Comparison of ENCODE assay signal across 30 cellular contexts in genomic region chr2:188634656-188635055, GRCh38.
"Had no signal": no experiment of that assay in that cellular context is flagged by ENCODE, and none has a peak within 500 bp of the region (broad histone marks: within the 10 kb centered on the region; RNA-seq: fewer than 3 reads in every experiment).

No MANE protein-coding gene starts in this region.

- H3K36me3 ChIP-seq: esophagus muscularis mucosa, gastrocnemius medialis, heart left ventricle had no signal

- H3K4me3 ChIP-seq: body of pancreas, esophagus muscularis mucosa, gastrocnemius medialis, heart left ventricle had no signal

- H3K9me3 ChIP-seq: body of pancreas, esophagus muscularis mucosa, gastrocnemius medialis, heart left ventricle had no signal

- DNase-seq: activated CD4-positive, alpha-beta memory T cell treated with anti-CD3 and anti-CD28 coated beads, Interleukin-2, amount 10 ng/mL, durations not matched to agents 7 days and 5 days; activated CD4-positive, alpha-beta T cell treated with anti-CD3 and anti-CD28 coated beads for 1 hour; activated CD4-positive, alpha-beta T cell treated with anti-CD3 and anti-CD28 coated beads for 4 hours; activated CD4-positive, alpha-beta T cell treated with anti-CD3 and anti-CD28 coated beads, Interleukin-2, amount 10 ng/mL, durations not matched to agents 7 days and 5 days; activated CD4-positive, alpha-beta T cell treated with anti-CD3 and anti-CD28 coated beads, Interleukin-2, amount 50 U/mL, for 4 hours; activated CD4-positive, CD25-positive, alpha-beta regulatory T cell; activated CD8-positive, alpha-beta memory T cell treated with anti-CD3 and anti-CD28 coated beads, Interleukin-2, amount 50 U/mL, for 48 hours; activated gamma-delta T cell; activated naive CD4-positive, alpha-beta T cell; activated naive CD4-positive, alpha-beta T cell treated with anti-CD3 and anti-CD28 coated beads, Interleukin-2, amount 10 ng/mL, durations not matched to agents 7 days and 5 days; activated naive CD8-positive, alpha-beta T cell treated with anti-CD3 and anti-CD28 coated beads, Interleukin-2, amount 10 ng/mL, durations not matched to agents 7 days and 5 days; activated T-cell treated with anti-CD3 and anti-CD28 coated beads for 4 hours; activated T-cell treated with anti-CD3 and anti-CD28 coated beads, Interleukin-2, amount 50 U/mL, for 24 hours; activated T-cell treated with anti-CD3 and anti-CD28 coated beads, Interleukin-2, amount 50 U/mL, for 72 hours; amniotic stem cell; aorta; body of pancreas; caudate nucleus; cortex of kidney; dermis blood vessel endothelial cell; effector CD4-positive, alpha-beta T cell; effector memory CD8-positive, alpha-beta T cell; erythroblast; foreskin keratinocyte; gastrocnemius medialis; glutamatergic neuron; heart left ventricle; T-helper 2 cell had no signal

- H3K4me1 ChIP-seq: foreskin keratinocyte, gastrocnemius medialis had no signal

- H3K27ac ChIP-seq: body of pancreas, esophagus muscularis mucosa, foreskin keratinocyte, gastrocnemius medialis, heart left ventricle had no signal

- ATAC-seq: activated naive CD4-positive, alpha-beta T cell treated with anti-CD3 and anti-CD28 coated beads, Interleukin-2, amount 50 U/mL, for 72 hours; activated T-cell treated with anti-CD3 and anti-CD28 coated beads, Interleukin-2, amount 50 U/mL, for 72 hours; body of pancreas; effector memory CD8-positive, alpha-beta T cell; foreskin keratinocyte; gastrocnemius medialis; heart left ventricle had no signal

- H3K27me3 ChIP-seq: body of pancreas, esophagus muscularis mucosa, foreskin keratinocyte, gastrocnemius medialis, heart left ventricle had no signal
